15 cellular contexts compared by ENCODE assay signal in the genomic region with DNA sequence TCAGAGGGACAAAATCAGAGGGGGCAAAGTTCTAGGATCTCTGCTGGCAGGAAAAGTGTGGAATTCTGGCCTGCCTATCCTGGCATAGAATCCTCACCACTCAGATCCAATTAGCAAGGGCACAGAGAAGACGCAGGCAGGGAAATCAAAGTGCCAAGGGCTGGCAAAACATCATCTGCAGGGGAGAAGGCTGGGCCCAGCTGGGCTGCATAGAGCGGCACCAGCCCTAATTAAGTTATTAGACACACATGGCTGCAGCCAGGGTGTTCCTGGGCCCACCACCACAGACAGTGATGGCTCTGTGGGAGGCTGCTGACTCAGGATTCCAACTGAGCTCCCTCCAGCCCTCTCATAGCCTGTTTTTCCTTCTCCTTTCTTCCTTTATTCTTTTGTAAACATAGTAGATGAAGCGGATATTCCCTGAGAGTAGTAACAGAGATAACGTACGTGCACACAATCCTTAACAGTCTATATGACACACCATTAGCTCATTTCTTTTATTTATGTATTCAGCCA.
A peak's percentile ranks its signal among the peaks of the same experiment; 100 is the strongest.
DNase-seq lines count a peak whose midpoint lies in the region; ATAC-seq, FAIRE-seq and TF ChIP-seq lines count a peak whose summit lies in the region.
"Had no signal": no experiment of that assay in that cellular context is flagged by ENCODE, and none has a peak within 500 bp of the region (broad histone marks: within the 10 kb centered on the region; RNA-seq: fewer than 3 reads in every experiment).

No MANE protein-coding gene starts in this region.

- DNase-seq in MG63 (peak; percentile 94), NCI-H524 treated with DMSO at 0.1 percent for 48 hours (lab: John Stamatoyannopoulos, UW) (peak; percentile 52), choroid plexus epithelial cell (ENCODE audit: low read depth) (peak; percentile 31), posterior cingulate gyrus (peak in 8 of 10 donors; percentile 15 to 89 (median 32)), immature natural killer cell (no peak), GM19239 (ENCODE audit: insufficient read length, low spot score) (no peak)
- no peak for DNase-seq in activated naive CD4-positive, alpha-beta T cell treated with anti-CD3 and anti-CD28 coated beads, Interleukin-2, amount 50 U/mL, for 72 hours (ENCODE audit: low spot score in 2 of 2)
- DNase-seq: endodermal cell; kidney; SHP77 treated with DMSO at 0.1 percent for 48 hours; stimulated activated CD4-positive, alpha-beta T cell treated with anti-CD3 and anti-CD28 coated beads, Interleukin-4, amount 100 ng/mL, for 1 hour; upper lobe of left lung had no signal

- TF ChIP-seq CTCF in choroid plexus epithelial cell (conservative IDR thresholded peaks at IDR 0.05; ENCODE audit: low read depth, low read length), result no peak

- no peaks in the 10 kb centered on the region for H3K27me3 ChIP-seq in MG63
- H3K27me3 ChIP-seq: ascending aorta, gastroesophageal sphincter, right atrium auricular region, upper lobe of left lung had no signal

- peaks cover 8 to 19% of the 10 kb centered on the region in 2 donors for H3K9me3 Mint-ChIP-seq in activated naive CD4-positive, alpha-beta T cell treated with anti-CD3 and anti-CD28 coated beads, Interleukin-2, amount 50 U/mL, for 72 hours
- H3K9me3 Mint-ChIP-seq in immature natural killer cell, result peaks cover 0 to 34% (median 7%) of the 10 kb centered on the region in 6 donors

- FAIRE-seq in GM19239 (lab: Jason Lieb, UNC), result no peak
- FAIRE-seq: kidney had no signal

- no peaks in the 10 kb centered on the region for H3K36me3 Mint-ChIP-seq in activated naive CD4-positive, alpha-beta T cell treated with anti-CD3 and anti-CD28 coated beads, Interleukin-2, amount 50 U/mL, for 72 hours
- no peaks in the 10 kb centered on the region for H3K36me3 Mint-ChIP-seq in immature natural killer cell

- no peak overlapping the region for H3K4me3 Mint-ChIP-seq in immature natural killer cell
- H3K4me3 Mint-ChIP-seq: endodermal cell had no signal

- peaks cover 0 to 2% (median 0%) of the 10 kb centered on the region in 3 donors for H3K27me3 Mint-ChIP-seq in immature natural killer cell (ENCODE audit: low read depth in 3 of 3)

- no peaks in the 10 kb centered on the region for H3K4me1 Mint-ChIP-seq in immature natural killer cell
- H3K4me1 Mint-ChIP-seq: endodermal cell had no signal

- H3K27ac Mint-ChIP-seq in activated naive CD4-positive, alpha-beta T cell treated with anti-CD3 and anti-CD28 coated beads, Interleukin-2, amount 50 U/mL, for 72 hours, result no peak overlapping the region
- H3K27ac Mint-ChIP-seq in immature natural killer cell, result no peak overlapping the region
- H3K27ac Mint-ChIP-seq: endodermal cell had no signal

- H3K9me3 ChIP-seq in MG63, result peaks cover 14% of the 10 kb centered on the region
- H3K9me3 ChIP-seq: ascending aorta, right atrium auricular region, upper lobe of left lung had no signal

- no peak for ATAC-seq in activated naive CD4-positive, alpha-beta T cell treated with anti-CD3 and anti-CD28 coated beads, Interleukin-2, amount 50 U/mL, for 72 hours
- ATAC-seq: gastroesophageal sphincter had no signal

- H3K36me3 ChIP-seq in MG63, result no peaks in the 10 kb centered on the region
- H3K36me3 ChIP-seq: ascending aorta, gastroesophageal sphincter, right atrium auricular region, upper lobe of left lung had no signal

- H3K4me3 ChIP-seq in MG63, result no peak overlapping the region
- no peak overlapping the region for H3K4me3 ChIP-seq in choroid plexus epithelial cell (ENCODE audit: low read depth, low read length)
- H3K4me3 ChIP-seq: ascending aorta, gastroesophageal sphincter, right atrium auricular region, upper lobe of left lung had no signal

- intact Hi-C loops in posterior cingulate gyrus (cut with DNase I), result no loop called here

Comparison
In these comparisons a context has a peak if more than half of its experiments do, and no peak if none do; other contexts are left out.
1. DNase-seq: peak in MG63 (single experiment), NCI-H524 treated with DMSO at 0.1 percent for 48 hours (single experiment), choroid plexus epithelial cell (single experiment) and posterior cingulate gyrus (8 of 10); none in activated naive CD4-positive, alpha-beta T cell treated with anti-CD3 and anti-CD28 coated beads, Interleukin-2, amount 50 U/mL, for 72 hours (0 of 2), immature natural killer cell (0 of 3) and GM19239 (single experiment).